In the genomic region with DNA sequence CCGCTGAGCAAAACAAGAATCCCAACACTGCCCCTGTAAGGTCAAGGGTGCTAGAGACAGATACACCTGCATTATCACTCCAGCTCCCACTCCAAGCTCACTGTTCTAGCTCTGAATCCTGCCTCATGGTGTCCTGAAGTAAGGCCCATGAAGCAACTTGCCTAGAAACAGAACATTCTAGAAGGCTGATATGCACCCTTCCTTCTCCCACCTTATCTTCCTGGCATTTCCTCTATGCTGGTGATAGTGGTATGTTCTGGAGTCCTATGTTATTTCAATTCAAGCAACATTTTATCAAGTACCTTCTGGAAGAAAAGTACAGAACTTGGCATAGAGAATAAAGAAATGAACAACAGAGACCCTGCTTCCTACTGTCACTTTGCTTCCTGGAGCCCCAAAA, we compare ENCODE assay signal across 27 cellular contexts.
"Had no signal": no experiment of that assay in that cellular context is flagged by ENCODE, and none has a peak within 500 bp of the region (broad histone marks: within the 10 kb centered on the region; RNA-seq: fewer than 3 reads in every experiment).

No MANE protein-coding gene starts in this region.

- H3K4me1 ChIP-seq: left lung, lower lobe of right lung, parathyroid adenoma, psoas muscle, right lobe of liver, transverse colon, upper lobe of left lung, vagina had no signal

- H3K36me3 ChIP-seq: left lung, lower lobe of right lung, neural progenitor cell, neutrophil, right lobe of liver, transverse colon, upper lobe of left lung, vagina had no signal

- DNase-seq: hippocampal formation; kidney; left colon; left lung; lower lobe of right lung; mammary epithelial cell; mesendoderm; naive B cell; natural killer cell; nephron progenitor cell; occipital lobe; psoas muscle; right lobe of liver; stimulated activated CD4-positive, alpha-beta T cell treated with anti-CD3 and anti-CD28 coated beads, Interleukin-1b, Interleukin-23, amount 100 ng/mL, for 48 hours; stimulated activated CD4-positive, alpha-beta T cell treated with anti-CD3 and anti-CD28 coated beads, Interleukin-2, amount 100 ng/mL, for 48 hours; stimulated activated CD4-positive, alpha-beta T cell treated with anti-CD3 and anti-CD28 coated beads, Interleukin-4, amount 100 ng/mL, for 4 hours; stimulated activated CD8-positive, alpha-beta memory T cell treated with anti-CD3 and anti-CD28 coated beads, Interleukin-4, amount 100 ng/mL, for 48 hours; stimulated activated naive CD4-positive, alpha-beta T cell treated with Interleukin-2 at 50 U/mL for 16 hours; stimulated activated naive CD8-positive, alpha-beta T cell treated with anti-CD3 and anti-CD28 coated beads, Interleukin-15, amount 100 ng/mL, for 72 hours; substantia nigra; transverse colon; upper lobe of left lung had no signal

- H2AFZ ChIP-seq: neural progenitor cell, parathyroid adenoma had no signal

- H3K9me3 ChIP-seq: left lung, lower lobe of right lung, neutrophil, psoas muscle, right lobe of liver, transverse colon, upper lobe of left lung, vagina had no signal

- H3K27ac ChIP-seq: left lung, lower lobe of right lung, neural progenitor cell, neutrophil, parathyroid adenoma, psoas muscle, right lobe of liver, transverse colon, upper lobe of left lung, vagina had no signal

- H3K79me2 ChIP-seq: parathyroid adenoma had no signal

- H3K4me3 ChIP-seq: left lung, lower lobe of right lung, neural progenitor cell, psoas muscle, right lobe of liver, smooth muscle cell, transverse colon, upper lobe of left lung, vagina had no signal

- ATAC-seq: left colon; left lung; lower lobe of right lung; natural killer cell; psoas muscle; right lobe of liver; stimulated activated naive CD8-positive, alpha-beta T cell treated with anti-CD3 and anti-CD28 coated beads, Interleukin-15, amount 100 ng/mL, for 72 hours had no signal

- H3K4me2 ChIP-seq: neural progenitor cell, smooth muscle cell had no signal

- H3K27me3 ChIP-seq: left lung, neutrophil, right lobe of liver, transverse colon, upper lobe of left lung, vagina had no signal
